7 cellular contexts compared by ENCODE assay signal in genomic region chr5:59039296-59040006, GRCh38.
A peak's percentile ranks its signal among the peaks of the same experiment; 100 is the strongest.
DNase-seq lines count a peak whose midpoint lies in the region; ATAC-seq, FAIRE-seq and TF ChIP-seq lines count a peak whose summit lies in the region.

No MANE protein-coding gene starts in this region.

- H2BK20ac ChIP-seq in H1 (ENCODE audit: low read length), result no peak overlapping the region

- H2AFZ ChIP-seq in H1 (ENCODE audit: low read length), result no peak overlapping the region

- H4K5ac ChIP-seq in H1 (ENCODE audit: insufficient read length, low read depth, low read length) (no peak overlapping the region), mesendoderm (ENCODE audit: low read length) (no peak overlapping the region)

- peak overlapping the region; percentile 28; the same call in 1 of the 2 replicates for H2BK12ac ChIP-seq in H1 (ENCODE audit: low read depth, low read length)

- 1% methylated on average over 54 of the region's 86 CpGs; no CpG with 5 or more reads in 1 of the 2 experiments for WGBS in H1 (ENCODE audit: extremely low coverage in 1 of 2, insufficient coverage in 1 of 2, insufficient read length in 1 of 2, insufficient replicate concordance in 2 of 2, low coverage in 1 of 2, low lambda C conversion rate in 2 of 2, missing lambda C conversion rate in 1 of 2), 2 experiments
- no CpG with 5 or more reads among the region's 86 CpGs for WGBS in mesendoderm (ENCODE audit: extremely low coverage, insufficient coverage, low lambda C conversion rate)

- H3K4me2 ChIP-seq in H1 (ENCODE audit: insufficient read depth in 1 of 2, low read depth in 2 of 2, low read length in 2 of 2) (peak overlapping the region; percentile 84 to 89), mesendoderm (ENCODE audit: low read length) (peak overlapping the region; percentile 80)

- H3K14ac ChIP-seq in H1 (ENCODE audit: insufficient read length), result no peak overlapping the region

- FAIRE-seq in GM18507 (lab: Jason Lieb, UNC), result peak; percentile 62
- FAIRE-seq in H1 (lab: Jason Lieb, UNC), result no peak

- TF ChIP-seq CTCF in H1 (IDR thresholded peaks at IDR 0.05; ENCODE audit: control extremely low read depth in 1 of 3, insufficient read depth in 1 of 3, low read depth in 1 of 3, low read length in 3 of 3), result no peak

- no peak overlapping the region for H3K23ac ChIP-seq in H1 (ENCODE audit: insufficient read length)
- no peak overlapping the region for H3K23ac ChIP-seq in mesendoderm (ENCODE audit: low read length)

- peaks cover 0 to 2% (median 0%) of the 10 kb centered on the region in 4 experiments; a peak in 2 of 7 replicates for H3K4me1 ChIP-seq in H1 (replicated peaks in 1 of 4; ENCODE audit: control insufficient read depth in 3 of 4, insufficient read depth in 4 of 4, low read length in 3 of 4)
- H3K4me1 ChIP-seq in mesendoderm (ENCODE audit: control insufficient read depth, low read depth, low read length), result no peaks in the 10 kb centered on the region

- H3K27ac ChIP-seq in H1 (ENCODE audit: low read depth, low read length), result no peak overlapping the region
- no peak overlapping the region for H3K27ac ChIP-seq in mesendoderm (ENCODE audit: low read depth, low read length)

- H3K36me3 ChIP-seq in H1 (ENCODE audit: control insufficient read depth in 2 of 4, insufficient read depth in 4 of 4, low read length in 3 of 4), result no peaks in the 10 kb centered on the region
- no peaks in the 10 kb centered on the region for H3K36me3 ChIP-seq in mesendoderm (ENCODE audit: control insufficient read depth, insufficient read depth, low read length)

- POLR2A ChIA-PET in H1 (lab: Charles Lee; ENCODE audit: partially characterized antibody), result interaction anchor here (1.2 to 1.4 kb wide), 2 partner anchors 88 to 134 kb away, joined by 3 to 4 read pairs; no protein-coding TSS in a partner anchor

- no peaks in the 10 kb centered on the region for H4K20me1 ChIP-seq in H1 (replicated peaks in 1 of 2; ENCODE audit: control insufficient read depth in 1 of 2, insufficient read depth in 2 of 2, low read length in 2 of 2)

- peak overlapping the region; percentile 54 to 84 (median 70) for H3K4me3 ChIP-seq in H1 (ENCODE audit: extremely low read depth in 1 of 4, insufficient read depth in 2 of 4, low read depth in 3 of 4, low read length in 4 of 4)
- H3K4me3 ChIP-seq in mesendoderm (ENCODE audit: low read length), result peak overlapping the region; percentile 37

- peak; percentile 9 for DNase-seq in GM18507 (ENCODE audit: extremely low spot score, insufficient read length, low read depth)
- DNase-seq in NCI-H226, result peak; percentile 75
- DNase-seq in activated CD8-positive, alpha-beta memory T cell treated with anti-CD3 and anti-CD28 coated beads for 24 hours, result peak; percentile 94
- DNase-seq in H1 (ENCODE audit: low read depth in 1 of 2, low spot score in 2 of 2), result peak in 1 of 2 experiments; percentile 77
- peak; percentile 76 for DNase-seq in mesendoderm
- peak; percentile 61 for DNase-seq in stimulated activated CD8-positive, alpha-beta memory T cell treated with anti-CD3 and anti-CD28 coated beads, Interleukin-15, amount 100 ng/mL, for 1 hour (ENCODE audit: low read depth)

- CTCF ChIA-PET in H1 (lab: Charles Lee; ENCODE audit: partially characterized antibody), result interaction anchor here (0.7 to 1.8 kb wide), 4 partner anchors 120 to 321 kb away, joined by 3 to 9 read pairs (median 3); no protein-coding TSS in a partner anchor

- H2BK5ac ChIP-seq in H1 (ENCODE audit: low read depth, low read length), result no peak overlapping the region
- no peak overlapping the region for H2BK5ac ChIP-seq in mesendoderm (ENCODE audit: low read length)

- H2AK5ac ChIP-seq in H1 (ENCODE audit: low read depth, low read length) (no peak overlapping the region), mesendoderm (ENCODE audit: low read length) (no peak overlapping the region)

- H4K8ac ChIP-seq in H1 (ENCODE audit: extremely low read depth, insufficient read depth, low read length) (peak overlapping the region; percentile 62; the same call in 1 of the 2 replicates), mesendoderm (ENCODE audit: low read depth, low read length) (no peak overlapping the region)

- H3K56ac ChIP-seq in H1 (replicated peaks; ENCODE audit: insufficient read length, low read depth, low read length) (no peak overlapping the region), mesendoderm (ENCODE audit: low read length) (peak overlapping the region; percentile 81)

- TF ChIP-seq EP300 in H1 (IDR thresholded peaks at IDR 0.05; ENCODE audit: borderline replicate concordance in 1 of 2, low read depth in 2 of 2, low read length in 2 of 2), result no peak

- H3K79me2 ChIP-seq in H1 (ENCODE audit: control insufficient read depth in 1 of 2, insufficient read depth in 2 of 2, low read length in 2 of 2) (no peaks in the 10 kb centered on the region), mesendoderm (ENCODE audit: control insufficient read depth, insufficient read depth, low read length) (no peaks in the 10 kb centered on the region)

- peak overlapping the region in 1 of 4 experiments; percentile 66; a peak in 1 of 7 replicates for H3K9ac ChIP-seq in H1 (replicated peaks in 1 of 4; ENCODE audit: extremely low read depth in 1 of 4, low read depth in 3 of 4, low read length in 3 of 4)
- H3K9ac ChIP-seq in mesendoderm (ENCODE audit: low read length), result peak overlapping the region; percentile 66

- peaks cover 13% of the 10 kb centered on the region; the same call in 1 of the 2 replicates for H3K23me2 ChIP-seq in H1 (ENCODE audit: low read depth, low read length)

- H3K79me1 ChIP-seq in H1 (ENCODE audit: low read depth, low read length), result no peaks in the 10 kb centered on the region
- no peaks in the 10 kb centered on the region for H3K79me1 ChIP-seq in mesendoderm (ENCODE audit: low read length)

- H2BK15ac ChIP-seq in H1 (ENCODE audit: low read length), result no peak overlapping the region
- no peak overlapping the region for H2BK15ac ChIP-seq in mesendoderm (replicated peaks; ENCODE audit: low read depth)

- peaks cover 0 to 28% (median 26%) of the 10 kb centered on the region in 4 experiments; a peak in 6 of 7 replicates for H3K27me3 ChIP-seq in H1 (replicated peaks in 1 of 4; ENCODE audit: control insufficient read depth in 3 of 4, extremely low read depth in 1 of 4, insufficient read depth in 3 of 4, low read length in 3 of 4)
- H3K27me3 ChIP-seq in mesendoderm (ENCODE audit: insufficient read depth, low read length, poor library complexity), result no peaks in the 10 kb centered on the region

- TF ChIP-seq POLR2A in H1 (IDR thresholded peaks at IDR 0.05; ENCODE audit: control extremely low read depth in 1 of 2, low read depth in 2 of 2, low read length in 2 of 2), result no peak; a peak in 1 of 3 replicates

- H3K4ac ChIP-seq in H1 (replicated peaks; ENCODE audit: insufficient read length, low read depth, low read length) (no peak overlapping the region), mesendoderm (ENCODE audit: low read depth, low read length) (no peak overlapping the region)

- H2BK120ac ChIP-seq in H1 (replicated peaks; ENCODE audit: low read depth, low read length) (no peak overlapping the region), mesendoderm (ENCODE audit: low read depth, low read length) (no peak overlapping the region)

- peak overlapping the region; percentile 54; the same call in 1 of the 2 replicates for H3K18ac ChIP-seq in H1 (ENCODE audit: extremely low read depth, low read length)
- peak overlapping the region; percentile 29 for H3K18ac ChIP-seq in mesendoderm (ENCODE audit: low read length)

- no peaks in the 10 kb centered on the region for H3K9me3 ChIP-seq in H1 (ENCODE audit: insufficient read depth in 2 of 2, low read depth in 1 of 2, low read length in 1 of 2)

- H4K91ac ChIP-seq in H1 (replicated peaks; ENCODE audit: insufficient read length, low read length), result no peak overlapping the region

- TF ChIP-seq RAD21 in H1 (IDR thresholded peaks at IDR 0.05 in 1 of 2, conservative IDR thresholded peaks at IDR 0.05 in 1 of 2; ENCODE audit: low read depth in 2 of 2, low read length in 2 of 2), result no peak

- peak; percentile 81 for ATAC-seq in HG02642 (IDR thresholded peaks at IDR 0.05; ENCODE audit: poor library complexity, unreplicated experiment)

TF ChIP-seq in H1, 55 proteins besides CTCF, POLR2A, EP300 and RAD21:
- TF ChIP-seq TAF1 (IDR thresholded peaks at IDR 0.05; ENCODE audit: low read depth, low read length) (0 out of 2 replicates have a peak, but pooled peaks have one; percentile 28), SIRT6 (IDR thresholded peaks at IDR 0.05; ENCODE audit: low read length) (no peak), ASH2L (IDR thresholded peaks at IDR 0.05; ENCODE audit: low read length) (peak; percentile 94), TCF12 (IDR thresholded peaks at IDR 0.05; ENCODE audit: low read depth, low read length) (no peak), HDAC2 (IDR thresholded peaks at IDR 0.05; ENCODE audit: borderline replicate concordance in 1 of 2, low read depth in 2 of 2, low read length in 2 of 2) (peak; percentile 73 to 81; a peak in 2 of 4 replicates), TBP (IDR thresholded peaks at IDR 0.05; ENCODE audit: low read depth, low read length) (peak; percentile 9; the same call in 1 of the 2 replicates), SUZ12 (IDR thresholded peaks at IDR 0.05; ENCODE audit: low read length) (peak; percentile 61; the same call in 1 of the 2 replicates), YY1 (IDR thresholded peaks at IDR 0.05; ENCODE audit: low read depth, low read length) (no peak), EZH2 (IDR thresholded peaks at IDR 0.05; ENCODE audit: low read depth, low read length, severe bottlenecking) (peak; percentile 69), KDM4A (IDR thresholded peaks at IDR 0.05; ENCODE audit: low read depth, low read length, severe bottlenecking) (peak; percentile 70), RNF2 (IDR thresholded peaks at IDR 0.05; ENCODE audit: borderline replicate concordance, low read depth, low read length, missing control alignments, poor library complexity, severe bottlenecking) (peak; percentile 34), HDAC6 (IDR thresholded peaks at IDR 0.05; ENCODE audit: low read depth, low read length) (no peak), CTBP2 (IDR thresholded peaks at IDR 0.05; ENCODE audit: borderline replicate concordance, insufficient read depth, insufficient read length, low read length) (peak; percentile 72), RXRA (IDR thresholded peaks at IDR 0.05; ENCODE audit: insufficient read depth, low read depth, low read length) (no peak), RBBP5 (IDR thresholded peaks at IDR 0.05; ENCODE audit: borderline replicate concordance, low read depth, low read length) (0 out of 2 replicates have a peak, but pooled peaks have one; percentile 62), PHF8 (conservative IDR thresholded peaks at IDR 0.05; ENCODE audit: low read depth, low read length) (peak; percentile 39; the same call in 1 of the 2 replicates), GABPA (IDR thresholded peaks at IDR 0.05; ENCODE audit: borderline replicate concordance, insufficient read depth, low read length) (peak; percentile 38; the same call in 1 of the 2 replicates)
- TF ChIP-seq, protein P1, sequence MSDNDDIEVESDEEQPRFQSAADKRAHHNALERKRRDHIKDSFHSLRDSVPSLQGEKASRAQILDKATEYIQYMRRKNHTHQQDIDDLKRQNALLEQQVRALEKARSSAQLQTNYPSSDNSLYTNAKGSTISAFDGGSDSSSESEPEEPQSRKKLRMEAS (IDR thresholded peaks at IDR 0.05), result 0 out of 2 replicates have a peak, but pooled peaks have one; percentile 7
